In genomic region chrX:118853596-118853995, GRCh38 we compare ENCODE assay signal across 15 cellular contexts. TPM values are rescaled to one million over a fixed set of nuclear protein-coding genes. Genes with fewer than 3 reads are reported as not detected.
A peak's percentile ranks its signal among the peaks of the same experiment; 100 is the strongest.
DNase-seq lines count a peak whose midpoint lies in the region; ATAC-seq lines count a peak whose summit lies in the region.
"Had no signal": no experiment of that assay in that cellular context is flagged by ENCODE, and none has a peak within 500 bp of the region (broad histone marks: within the 10 kb centered on the region; RNA-seq: fewer than 3 reads in every experiment).

No MANE protein-coding gene starts in this region.

- no peak overlapping the region for H3K4me3 Mint-ChIP-seq in activated CD4-positive, alpha-beta T cell treated with anti-CD3 and anti-CD28 coated beads, Interleukin-2, amount 10 ng/mL, durations not matched to agents 7 days and 5 days
- H3K4me3 Mint-ChIP-seq: CD14-positive monocyte; CD8-positive, alpha-beta T cell had no signal

- intact Hi-C loops in sciatic nerve (cut with DNase I), result no loop called here

- H3K36me3 Mint-ChIP-seq in activated CD4-positive, alpha-beta T cell treated with anti-CD3 and anti-CD28 coated beads, Interleukin-2, amount 10 ng/mL, durations not matched to agents 7 days and 5 days (ENCODE audit: low read depth), result no peaks in the 10 kb centered on the region
- H3K36me3 Mint-ChIP-seq: CD14-positive monocyte; CD8-positive, alpha-beta T cell had no signal

- CTCF ChIA-PET in activated CD4-positive, alpha-beta T cell treated with anti-CD3 and anti-CD28 coated beads, Interleukin-2, amount 10 ng/mL, durations not matched to agents 7 days and 5 days (lab: Charles Lee), result interaction anchor here (1.1 to 1.5 kb wide), 2 partner anchors 15 to 213 kb away, joined by 3 read pairs; no protein-coding TSS in a partner anchor

- peak; percentile 78 for ATAC-seq in left lobe of liver
- peak; percentile 87 for ATAC-seq in sciatic nerve
- no peak for ATAC-seq in GM21381 (IDR thresholded peaks at IDR 0.05; ENCODE audit: unreplicated experiment)
- ATAC-seq: A549; CD8-positive, alpha-beta T cell; HCT116 had no signal

- H3K4me1 Mint-ChIP-seq in activated CD4-positive, alpha-beta T cell treated with anti-CD3 and anti-CD28 coated beads, Interleukin-2, amount 10 ng/mL, durations not matched to agents 7 days and 5 days, result no peaks in the 10 kb centered on the region
- H3K4me1 Mint-ChIP-seq: CD14-positive monocyte had no signal

- H3K27me3 Mint-ChIP-seq in activated CD4-positive, alpha-beta T cell treated with anti-CD3 and anti-CD28 coated beads, Interleukin-2, amount 10 ng/mL, durations not matched to agents 7 days and 5 days, result no peaks in the 10 kb centered on the region

- H3K27ac Mint-ChIP-seq in activated CD4-positive, alpha-beta T cell treated with anti-CD3 and anti-CD28 coated beads, Interleukin-2, amount 10 ng/mL, durations not matched to agents 7 days and 5 days, result no peak overlapping the region
- H3K27ac Mint-ChIP-seq: CD14-positive monocyte; CD8-positive, alpha-beta T cell had no signal

- DNase-seq in left lobe of liver (ENCODE audit: low spot score) (no peak), medulla oblongata (ENCODE audit: extremely low spot score) (peak; percentile 33), sciatic nerve (ENCODE audit: low spot score) (no peak), SIG-M5 treated with dmso at 0.1 percent for 504 hours (lab: John Stamatoyannopoulos, UW; ENCODE audit: unreplicated experiment) (no peak)
- no peak for DNase-seq in central memory CD4-positive, alpha-beta T cell
- DNase-seq in activated CD4-positive, alpha-beta T cell treated with anti-CD3 and anti-CD28 coated beads, Interleukin-2, amount 10 ng/mL, durations not matched to agents 7 days and 5 days, result no peak
- DNase-seq: CD8-positive, alpha-beta T cell; COR-L47; DND-41; GDM1; GM23248 had no signal

- POLR2A ChIA-PET in activated CD4-positive, alpha-beta T cell treated with anti-CD3 and anti-CD28 coated beads, Interleukin-2, amount 10 ng/mL, durations not matched to agents 7 days and 5 days (lab: Charles Lee), result no interaction called here

- no peaks in the 10 kb centered on the region for H3K9me3 Mint-ChIP-seq in activated CD4-positive, alpha-beta T cell treated with anti-CD3 and anti-CD28 coated beads, Interleukin-2, amount 10 ng/mL, durations not matched to agents 7 days and 5 days
- H3K9me3 Mint-ChIP-seq: CD14-positive monocyte; CD8-positive, alpha-beta T cell had no signal

RNA-seq across cellular contexts. Expression of gene ZCCHC12, which starts 30.0 kb away (rescaled TPM):
- total RNA-seq in left lobe of liver (not detected), sciatic nerve (not detected)
- not detected for total RNA-seq in activated CD4-positive, alpha-beta T cell treated with anti-CD3 and anti-CD28 coated beads, Interleukin-2, amount 10 ng/mL, durations not matched to agents 7 days and 5 days
- total RNA-seq: GM23248 had no signal
